Comparison of ENCODE assay signal across 28 cellular contexts in genomic region chr4:106793933-106794332, GRCh38.
"Had no signal": no experiment of that assay in that cellular context is flagged by ENCODE, and none has a peak within 500 bp of the region (broad histone marks: within the 10 kb centered on the region; RNA-seq: fewer than 3 reads in every experiment).

No MANE protein-coding gene starts in this region.

- H3K27ac Mint-ChIP-seq: stimulated activated effector memory CD8-positive, alpha-beta T cell treated with anti-CD3 and anti-CD28 coated beads, Interleukin-12 subunit alpha, Interleukin-12 subunit beta, amount 100 ng/mL, for 72 hours; stimulated activated memory B cell treated with anti-CD40 and anti-IgM and Interleukin-4, amounts not matched to agents 10 μg/mL and 1 μg/mL and 100 μg/mL, for 72 hours; stimulated activated naive B cell treated with anti-CD40 and anti-IgM and Interleukin-4, amounts not matched to agents 10 μg/mL and 1 μg/mL and 100 μg/mL, for 72 hours; stimulated activated naive CD8-positive, alpha-beta T cell treated with anti-CD3 and anti-CD28 coated beads, Interleukin-15, amount 100 ng/mL, for 72 hours; stimulated activated naive CD8-positive, alpha-beta T cell treated with anti-CD3 and anti-CD28 coated beads, Interleukin-15, Interleukin-2, amounts not matched to agents 100 ng/mL and 50 ng/mL, for 24 hours; type B pancreatic cell had no signal

- H3K4me3 Mint-ChIP-seq: stimulated activated effector memory CD8-positive, alpha-beta T cell treated with anti-CD3 and anti-CD28 coated beads, Interleukin-12 subunit alpha, Interleukin-12 subunit beta, amount 100 ng/mL, for 72 hours; stimulated activated memory B cell treated with anti-CD40 and anti-IgM and Interleukin-4, amounts not matched to agents 10 μg/mL and 1 μg/mL and 100 μg/mL, for 72 hours; stimulated activated naive B cell treated with anti-CD40 and anti-IgM and Interleukin-4, amounts not matched to agents 10 μg/mL and 1 μg/mL and 100 μg/mL, for 72 hours; stimulated activated naive CD8-positive, alpha-beta T cell treated with anti-CD3 and anti-CD28 coated beads, Interleukin-15, amount 100 ng/mL, for 72 hours; stimulated activated naive CD8-positive, alpha-beta T cell treated with anti-CD3 and anti-CD28 coated beads, Interleukin-15, Interleukin-2, amounts not matched to agents 100 ng/mL and 50 ng/mL, for 24 hours; type B pancreatic cell had no signal

- DNase-seq: stimulated activated CD4-positive, alpha-beta T cell treated with anti-CD3 and anti-CD28 coated beads, Interleukin-2, amount 100 ng/mL, for 48 hours; stimulated activated CD4-positive, alpha-beta T cell treated with anti-CD3 and anti-CD28 coated beads, Interleukin-4, amount 100 ng/mL, for 1 hour; stimulated activated CD4-positive, alpha-beta T cell treated with anti-CD3 and anti-CD28 coated beads, Interleukin-4, amount 100 ng/mL, for 24 hours; stimulated activated CD4-positive, alpha-beta T cell treated with anti-CD3 and anti-CD28 coated beads, Interleukin-4, amount 100 ng/mL, for 4 hours; stimulated activated CD8-positive, alpha-beta memory T cell treated with anti-CD3 and anti-CD28 coated beads, Interleukin-4, amount 100 ng/mL, for 48 hours; stimulated activated naive B cell treated with anti-CD40 and anti-IgM and Interleukin-4, amounts not matched to agents 10 μg/mL and 1 μg/mL and 100 μg/mL, for 72 hours; stimulated activated naive CD4-positive, alpha-beta T cell; stimulated activated naive CD4-positive, alpha-beta T cell treated with Interleukin-2 at 50 U/mL for 16 hours; stimulated activated naive CD8-positive, alpha-beta T cell treated with anti-CD3 and anti-CD28 coated beads, Interleukin-15, amount 100 ng/mL, for 72 hours; stimulated activated naive CD8-positive, alpha-beta T cell treated with anti-CD3 and anti-CD28 coated beads, Interleukin-15, Interleukin-2, amounts not matched to agents 100 U/mL and 50 U/mL, for 24 hours; stomach; substantia nigra; testis; thyroid gland; tibial artery; transverse colon; trophoblast cell; upper lobe of left lung; upper lobe of right lung; uterus had no signal

- H3K9me3 ChIP-seq: suprapubic skin, testis, thoracic aorta, thyroid gland, transverse colon, upper lobe of left lung, upper lobe of right lung, vagina had no signal

- H3K27me3 ChIP-seq: stomach, suprapubic skin, testis, thyroid gland, tibial artery, tibial nerve, transverse colon, upper lobe of left lung, uterus, vagina had no signal

- H3K27me3 Mint-ChIP-seq: stimulated activated memory B cell treated with anti-CD40 and anti-IgM and Interleukin-4, amounts not matched to agents 10 μg/mL and 1 μg/mL and 100 μg/mL, for 72 hours; stimulated activated naive B cell treated with anti-CD40 and anti-IgM and Interleukin-4, amounts not matched to agents 10 μg/mL and 1 μg/mL and 100 μg/mL, for 72 hours; stimulated activated naive CD8-positive, alpha-beta T cell treated with anti-CD3 and anti-CD28 coated beads, Interleukin-15, amount 100 ng/mL, for 72 hours; stimulated activated naive CD8-positive, alpha-beta T cell treated with anti-CD3 and anti-CD28 coated beads, Interleukin-15, Interleukin-2, amounts not matched to agents 100 ng/mL and 50 ng/mL, for 24 hours; type B pancreatic cell had no signal

- H3K4me1 ChIP-seq: stomach, suprapubic skin, testis, thyroid gland, tibial artery, tibial nerve, transverse colon, upper lobe of left lung, upper lobe of right lung, uterus, vagina had no signal

- H3K4me1 Mint-ChIP-seq: stimulated activated effector memory CD8-positive, alpha-beta T cell treated with anti-CD3 and anti-CD28 coated beads, Interleukin-12 subunit alpha, Interleukin-12 subunit beta, amount 100 ng/mL, for 72 hours; stimulated activated memory B cell treated with anti-CD40 and anti-IgM and Interleukin-4, amounts not matched to agents 10 μg/mL and 1 μg/mL and 100 μg/mL, for 72 hours; stimulated activated naive B cell treated with anti-CD40 and anti-IgM and Interleukin-4, amounts not matched to agents 10 μg/mL and 1 μg/mL and 100 μg/mL, for 72 hours; stimulated activated naive CD8-positive, alpha-beta T cell treated with anti-CD3 and anti-CD28 coated beads, Interleukin-15, amount 100 ng/mL, for 72 hours had no signal

- H3K27ac ChIP-seq: stomach, suprapubic skin, testis, thoracic aorta, thyroid gland, tibial artery, tibial nerve, transverse colon, upper lobe of left lung, upper lobe of right lung, uterus, vagina had no signal

- H3K4me3 ChIP-seq: stomach, suprapubic skin, testis, thoracic aorta, thyroid gland, tibial artery, tibial nerve, transverse colon, upper lobe of left lung, upper lobe of right lung, uterus, vagina had no signal

- ATAC-seq: stimulated activated effector memory CD8-positive, alpha-beta T cell treated with anti-CD3 and anti-CD28 coated beads, Interleukin-12 subunit alpha, Interleukin-12 subunit beta, amount 100 ng/mL, for 72 hours; stimulated activated memory B cell treated with anti-CD40 and anti-IgM and Interleukin-4, amounts not matched to agents 10 μg/mL and 1 μg/mL and 100 μg/mL, for 72 hours; stimulated activated naive B cell treated with anti-CD40 and anti-IgM and Interleukin-4, amounts not matched to agents 10 μg/mL and 1 μg/mL and 100 μg/mL, for 72 hours; stimulated activated naive CD8-positive, alpha-beta T cell treated with anti-CD3 and anti-CD28 coated beads, Interleukin-15, amount 100 ng/mL, for 72 hours; stimulated activated naive CD8-positive, alpha-beta T cell treated with anti-CD3 and anti-CD28 coated beads, Interleukin-15, Interleukin-2, amounts not matched to agents 100 U/mL and 50 U/mL, for 24 hours; upper lobe of right lung had no signal

- H3K36me3 ChIP-seq: stomach, suprapubic skin, thoracic aorta, thyroid gland, tibial artery, tibial nerve, transverse colon, upper lobe of left lung, upper lobe of right lung, uterus, vagina had no signal

- H3K36me3 Mint-ChIP-seq: stimulated activated effector memory CD8-positive, alpha-beta T cell treated with anti-CD3 and anti-CD28 coated beads, Interleukin-12 subunit alpha, Interleukin-12 subunit beta, amount 100 ng/mL, for 72 hours; stimulated activated memory B cell treated with anti-CD40 and anti-IgM and Interleukin-4, amounts not matched to agents 10 μg/mL and 1 μg/mL and 100 μg/mL, for 72 hours; stimulated activated naive B cell treated with anti-CD40 and anti-IgM and Interleukin-4, amounts not matched to agents 10 μg/mL and 1 μg/mL and 100 μg/mL, for 72 hours; type B pancreatic cell had no signal
